In the genomic region with DNA sequence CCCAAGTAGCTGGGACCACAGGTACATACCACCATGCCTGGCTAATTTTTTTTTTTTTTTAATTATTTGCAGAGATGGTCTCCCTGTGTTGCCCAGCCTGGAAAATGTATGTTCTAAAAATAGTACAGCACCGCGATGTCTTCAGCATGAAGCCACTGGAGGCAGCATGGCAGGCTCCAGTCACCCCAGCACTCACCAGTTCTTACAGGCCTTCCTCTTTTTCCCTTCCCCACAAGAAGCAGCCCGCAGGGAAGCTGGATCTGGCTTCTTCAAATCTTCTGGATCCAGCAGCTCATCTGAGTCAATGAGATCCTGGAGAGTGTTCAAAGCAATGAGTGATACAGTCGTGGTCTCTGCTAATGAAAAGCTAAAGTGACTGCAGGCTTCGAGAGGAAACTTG, we compare ENCODE assay signal across 29 cellular contexts. TPM values are rescaled to one million over a fixed set of nuclear protein-coding genes. Genes with fewer than 3 reads are reported as not detected.
"Had no signal": no experiment of that assay in that cellular context is flagged by ENCODE, and none has a peak within 500 bp of the region (broad histone marks: within the 10 kb centered on the region; RNA-seq: fewer than 3 reads in every experiment).

No MANE protein-coding gene starts in this region.

- H3K9me3 Mint-ChIP-seq: activated CD8-positive, alpha-beta T cell treated with anti-CD3 and anti-CD28 coated beads for 36 hours; activated naive CD8-positive, alpha-beta T cell treated with anti-CD3 and anti-CD28 coated beads, Interleukin-2, amount 10 ng/mL, durations not matched to agents 7 days and 5 days; activated T-helper 1 cell treated with anti-CD3 and anti-CD28 coated beads, Interleukin-12 subunit alpha, Interleukin-12 subunit beta, Interleukin-2, Interleukin-4 antibody, amounts not matched to agents 30 ng/mL and 10 ng/mL and 1 ng/mL, durations not matched to agents 14 hours and 24 hours and 36 hours; brain; central memory CD8-positive, alpha-beta T cell; IgD-negative memory B cell had no signal

- H3K4me1 Mint-ChIP-seq: brain; central memory CD8-positive, alpha-beta T cell had no signal

- H3K27me3 ChIP-seq: SJSA1 had no signal

- DNase-seq: activated CD4-positive, alpha-beta T cell treated with anti-CD3 and anti-CD28 coated beads for 36 hours; activated CD4-positive, alpha-beta T cell treated with anti-CD3 and anti-CD28 coated beads, Interleukin-2, amount 50 U/mL, for 1 hour; activated CD8-positive, alpha-beta memory T cell treated with anti-CD3 and anti-CD28 coated beads, Interleukin-2, amount 50 U/mL, for 4 hours; activated CD8-positive, alpha-beta T cell treated with anti-CD3 and anti-CD28 coated beads for 36 hours; activated effector memory CD4-positive, alpha-beta T cell treated with anti-CD3 and anti-CD28 coated beads, Interleukin-2, amount 50 U/mL, for 16 hours; activated naive CD4-positive, alpha-beta T cell treated with Interleukin-2 at 50 U/mL for 16 hours; activated naive CD8-positive, alpha-beta T cell treated with anti-CD3 and anti-CD28 coated beads, Interleukin-2, amount 10 ng/mL, durations not matched to agents 7 days and 5 days; amniotic stem cell; cortex of kidney; MM.1S; NCI-H1092 treated with DMSO at 0.1 percent for 48 hours; NCI-H1417 treated with DMSO at 0.1 percent for 48 hours; NCI-H1694 treated with DMSO at 0.1 percent for 48 hours; NCI-H2029 treated with DMSO at 0.1 percent for 48 hours; NCI-H345; NCI-H510A; NCI-H526 treated with DMSO at 0.1 percent for 48 hours; NCI-H82; PC-3; SHP77; T-helper 2 cell; WERI-Rb-1 had no signal

- H3K4me3 ChIP-seq: SJSA1 had no signal

- H3K4me1 ChIP-seq: SJSA1 had no signal

- H3K27ac Mint-ChIP-seq: activated CD4-positive, alpha-beta T cell treated with anti-CD3 and anti-CD28 coated beads for 36 hours; activated CD8-positive, alpha-beta T cell treated with anti-CD3 and anti-CD28 coated beads for 36 hours; activated naive CD8-positive, alpha-beta T cell treated with anti-CD3 and anti-CD28 coated beads, Interleukin-2, amount 10 ng/mL, durations not matched to agents 7 days and 5 days; activated T-helper 1 cell treated with anti-CD3 and anti-CD28 coated beads, Interleukin-12 subunit alpha, Interleukin-12 subunit beta, Interleukin-2, Interleukin-4 antibody, amounts not matched to agents 30 ng/mL and 10 ng/mL and 1 ng/mL, durations not matched to agents 14 hours and 24 hours and 36 hours; IgD-negative memory B cell had no signal

- ATAC-seq: activated CD4-positive, alpha-beta T cell treated with anti-CD3 and anti-CD28 coated beads for 36 hours; activated CD8-positive, alpha-beta T cell treated with anti-CD3 and anti-CD28 coated beads for 36 hours; PC-3; SK-N-SH treated with all-trans-retinoic acid at 6 μM for 48 hours had no signal

- H3K9me3 ChIP-seq: SJSA1 had no signal

- H3K4me3 Mint-ChIP-seq: activated CD4-positive, alpha-beta T cell treated with anti-CD3 and anti-CD28 coated beads for 36 hours; activated CD8-positive, alpha-beta T cell treated with anti-CD3 and anti-CD28 coated beads for 36 hours; activated naive CD8-positive, alpha-beta T cell treated with anti-CD3 and anti-CD28 coated beads, Interleukin-2, amount 10 ng/mL, durations not matched to agents 7 days and 5 days; activated T-helper 1 cell treated with anti-CD3 and anti-CD28 coated beads, Interleukin-12 subunit alpha, Interleukin-12 subunit beta, Interleukin-2, Interleukin-4 antibody, amounts not matched to agents 30 ng/mL and 10 ng/mL and 1 ng/mL, durations not matched to agents 14 hours and 24 hours and 36 hours; brain; central memory CD8-positive, alpha-beta T cell; IgD-negative memory B cell had no signal

- H3K27me3 Mint-ChIP-seq: activated CD4-positive, alpha-beta T cell treated with anti-CD3 and anti-CD28 coated beads for 36 hours; activated CD8-positive, alpha-beta T cell treated with anti-CD3 and anti-CD28 coated beads for 36 hours; activated naive CD8-positive, alpha-beta T cell treated with anti-CD3 and anti-CD28 coated beads, Interleukin-2, amount 10 ng/mL, durations not matched to agents 7 days and 5 days; central memory CD8-positive, alpha-beta T cell; IgD-negative memory B cell had no signal

- H3K27ac ChIP-seq: SJSA1, WERI-Rb-1 had no signal

RNA-seq across cellular contexts. Expression of a gene that starts 26.4 kb away (rescaled TPM):
- total RNA-seq: activated naive CD8-positive, alpha-beta T cell treated with anti-CD3 and anti-CD28 coated beads, Interleukin-2, amount 10 ng/mL, durations not matched to agents 7 days and 5 days; astrocyte; PC-3; SJSA1 had no signal
- polyA plus RNA-seq: IgD-negative memory B cell had no signal
